ENCODE assay signal across 11 cellular contexts in the genomic region with DNA sequence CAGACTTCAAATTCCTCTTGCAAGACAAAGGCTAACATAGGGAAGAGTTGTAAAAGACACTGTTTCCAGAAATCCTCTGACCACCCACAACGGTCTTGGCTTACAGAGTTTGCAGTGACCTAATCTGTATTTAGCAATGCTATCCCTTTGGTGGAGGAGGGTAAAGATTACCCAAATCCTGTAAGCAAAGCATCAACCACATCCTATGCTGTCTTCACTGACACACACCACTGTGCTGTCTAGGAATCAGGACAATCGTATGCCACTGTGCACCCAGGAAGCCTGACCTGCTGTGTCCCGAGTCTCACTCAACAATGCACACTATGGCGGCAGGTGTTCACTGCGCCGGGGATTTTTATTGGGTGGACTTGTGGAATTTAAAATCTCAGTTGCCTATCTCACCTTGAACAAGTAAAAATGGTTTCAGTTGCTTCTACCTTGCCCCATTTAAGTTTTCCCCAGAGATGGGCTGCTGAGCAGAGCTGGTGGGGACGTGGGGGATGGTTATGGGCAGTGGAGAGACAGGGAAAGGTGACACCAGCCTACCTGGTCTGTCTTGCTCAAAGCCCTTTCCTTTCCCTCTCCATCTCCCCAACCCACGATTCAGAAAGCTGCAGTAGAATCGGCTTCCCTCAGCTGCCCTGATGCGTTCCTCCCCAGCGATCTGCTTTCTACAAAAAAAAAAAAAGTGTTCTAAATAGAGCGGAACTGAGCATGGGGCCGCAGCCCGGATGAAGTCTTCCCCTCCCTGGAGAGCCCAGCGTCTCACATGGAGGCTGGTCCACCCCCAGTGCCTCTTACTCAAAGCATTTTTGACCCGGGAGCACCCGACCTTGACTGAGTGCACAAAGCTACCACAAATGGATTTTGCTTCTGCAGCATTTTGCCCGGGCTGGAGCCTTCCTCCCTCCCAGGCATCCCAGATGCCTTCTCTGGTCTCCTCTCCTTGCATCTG.
DNase-seq lines count a peak whose midpoint lies in the region; ATAC-seq, FAIRE-seq and TF ChIP-seq lines count a peak whose summit lies in the region.
"Had no signal": no experiment of that assay in that cellular context is flagged by ENCODE, and none has a peak within 500 bp of the region (broad histone marks: within the 10 kb centered on the region; RNA-seq: fewer than 3 reads in every experiment).

No MANE protein-coding gene starts in this region.

- no peaks in the 10 kb centered on the region for H3K36me3 ChIP-seq in kidney (ENCODE audit: control insufficient read depth in 1 of 2, insufficient read depth in 2 of 2, low read length in 2 of 2)
- H3K36me3 ChIP-seq: uterus had no signal

- FAIRE-seq in kidney (lab: Jason Lieb, UNC), result no peak
- no peak for FAIRE-seq in D721Med (lab: Jason Lieb, UNC)

- H3K27ac ChIP-seq in kidney (ENCODE audit: low read depth in 2 of 2, low read length in 2 of 2), result no peak overlapping the region
- H3K27ac ChIP-seq: uterus had no signal

- peak; percentile 40 for ATAC-seq in GM21723 (IDR thresholded peaks at IDR 0.05; ENCODE audit: unreplicated experiment)
- no peak for ATAC-seq in HG02588 (IDR thresholded peaks at IDR 0.05; ENCODE audit: unreplicated experiment)
- no peak for ATAC-seq in HG03045 (IDR thresholded peaks at IDR 0.05; ENCODE audit: unreplicated experiment)
- ATAC-seq: T-cell had no signal

- peak; percentile 81 for DNase-seq in DMS53 (lab: John Stamatoyannopoulos, UW)
- peak; percentile 63 for DNase-seq in NCI-H226
- DNase-seq in kidney, result peak; percentile 88
- no peak for DNase-seq in D721Med (ENCODE audit: insufficient read length, low spot score)
- DNase-seq in stimulated activated naive CD4-positive, alpha-beta T cell (lab: John Stamatoyannopoulos, UW), result no peak
- DNase-seq: activated naive CD8-positive, alpha-beta T cell treated with anti-CD3 and anti-CD28 coated beads, Interleukin-2, amount 10 ng/mL, durations not matched to agents 7 days and 5 days; T-cell; uterus had no signal

- no peak overlapping the region for H3K9ac ChIP-seq in kidney (ENCODE audit: low read length in 2 of 2)

- intact Hi-C loops in kidney (cut with DNase I), result no loop called here

- peaks cover 0 to 3% of the 10 kb centered on the region in 2 donors for H3K4me1 ChIP-seq in kidney (ENCODE audit: control insufficient read depth in 1 of 2, insufficient read depth in 1 of 2, low read depth in 1 of 2, low read length in 2 of 2)
- H3K4me1 ChIP-seq: uterus had no signal

- TF ChIP-seq CTCF in kidney (IDR thresholded peaks at IDR 0.05; ENCODE audit: borderline replicate concordance, extremely low read depth, insufficient read depth) (no peak), D721Med (IDR thresholded peaks at IDR 0.05; ENCODE audit: insufficient read depth, missing control alignments) (no peak)

- peak overlapping the region; percentile 37 to 46 for H3K4me3 ChIP-seq in kidney (ENCODE audit: low read length in 2 of 2)
- H3K4me3 ChIP-seq: uterus had no signal

- H3K9me3 ChIP-seq in kidney (ENCODE audit: control insufficient read depth in 1 of 2, low read length in 2 of 2), result no peaks in the 10 kb centered on the region
- H3K9me3 ChIP-seq: uterus had no signal

Comparison
In these comparisons a context has a peak if more than half of its experiments do, and no peak if none do; other contexts are left out.
1. DNase-seq: peak in DMS53 (single experiment), NCI-H226 (single experiment) and kidney (single experiment); none in D721Med (single experiment) and stimulated activated naive CD4-positive, alpha-beta T cell (0 of 6).